In genomic region chr4:26613242-26613641, GRCh38 we compare ENCODE assay signal across 14 cellular contexts.
"Had no signal": no experiment of that assay in that cellular context is flagged by ENCODE, and none has a peak within 500 bp of the region (broad histone marks: within the 10 kb centered on the region; RNA-seq: fewer than 3 reads in every experiment).

No MANE protein-coding gene starts in this region.

- H3K4me3 ChIP-seq: coronary artery, right atrium auricular region, spleen, suprapubic skin had no signal

- H3K27ac ChIP-seq: coronary artery, right atrium auricular region, spleen, suprapubic skin had no signal

- H3K36me3 ChIP-seq: right atrium auricular region, suprapubic skin had no signal

- DNase-seq: activated CD4-positive, alpha-beta T cell treated with anti-CD3 and anti-CD28 coated beads, Interleukin-2, amount 50 U/mL, for 48 hours; activated CD8-positive, alpha-beta memory T cell treated with anti-CD3 and anti-CD28 coated beads, Interleukin-2, amount 10 ng/mL, durations not matched to agents 7 days and 5 days; activated effector memory CD4-positive, alpha-beta T cell treated with anti-CD3 and anti-CD28 coated beads, Interleukin-2, amount 50 U/mL, for 16 hours; activated T-cell treated with anti-CD3 and anti-CD28 coated beads, Interleukin-2, amount 50 U/mL, for 24 hours; anterior cingulate cortex; effector CD4-positive, alpha-beta T cell; naive thymus-derived CD4-positive, alpha-beta T cell; spleen; stimulated activated CD4-positive, alpha-beta T cell treated with anti-CD3 and anti-CD28 coated beads, Interleukin-1b, Interleukin-23, amount 100 ng/mL, for 48 hours; stimulated activated naive CD4-positive, alpha-beta T cell treated with Interleukin-2 at 50 U/mL for 16 hours had no signal

- ATAC-seq: activated CD8-positive, alpha-beta memory T cell treated with anti-CD3 and anti-CD28 coated beads, Interleukin-2, amount 10 ng/mL, durations not matched to agents 7 days and 5 days; activated naive CD4-positive, alpha-beta T cell treated with anti-CD3 and anti-CD28 coated beads, Interleukin-2, amount 50 U/mL, for 72 hours; naive thymus-derived CD4-positive, alpha-beta T cell had no signal

- H3K4me1 ChIP-seq: suprapubic skin had no signal

- H3K27me3 ChIP-seq: right atrium auricular region, spleen, suprapubic skin had no signal

- H3K9me3 ChIP-seq: right atrium auricular region, spleen, suprapubic skin had no signal
